Comparison of ENCODE assay signal across 30 cellular contexts in the genomic region with DNA sequence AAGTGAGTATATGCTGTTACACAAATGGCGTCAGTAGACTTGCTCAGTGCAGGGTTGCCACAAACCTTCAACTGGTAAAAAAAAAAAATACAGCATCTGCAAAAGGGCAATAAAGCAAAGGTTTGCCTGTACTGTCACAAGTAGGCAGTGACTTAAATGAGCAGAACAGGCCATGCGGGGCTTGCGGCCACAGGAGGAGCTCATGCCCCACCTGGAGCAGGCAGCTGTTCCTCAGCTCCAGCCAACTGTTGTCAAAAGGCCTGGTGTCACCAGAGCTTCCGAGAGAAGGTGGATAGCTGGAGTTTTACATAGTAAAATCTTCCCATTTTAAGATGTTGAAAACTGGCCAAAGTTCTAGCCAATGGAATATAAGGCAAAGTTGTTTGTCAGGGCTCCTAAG. TPM values are rescaled to one million over a fixed set of nuclear protein-coding genes. Genes with fewer than 3 reads are reported as not detected.
DNase-seq lines count a peak whose midpoint lies in the region; ATAC-seq and TF ChIP-seq lines count a peak whose summit lies in the region.
"Had no signal": no experiment of that assay in that cellular context is flagged by ENCODE, and none has a peak within 500 bp of the region (broad histone marks: within the 10 kb centered on the region; RNA-seq: fewer than 3 reads in every experiment).

No MANE protein-coding gene starts in this region.

- intact Hi-C loops in psoas muscle (cut with DNase I): loop anchor here in 1 of 2 donors (10.0 kb wide), 1 partner anchor 451 kb away; a partner anchor contains a TSS

- H3K4me3 Mint-ChIP-seq in endodermal cell: no peak overlapping the region
- H3K4me3 Mint-ChIP-seq: activated CD4-positive, alpha-beta T cell treated with anti-CD3 and anti-CD28 coated beads, Interleukin-2, amount 10 ng/mL, durations not matched to agents 24 days and 14 days; activated naive CD4-positive, alpha-beta T cell treated with anti-CD3 and anti-CD28 coated beads for 36 hours; CD4-positive, alpha-beta T cell had no signal

- H3K4me3 ChIP-seq in endodermal cell (ENCODE audit: low read length) (no peak overlapping the region), psoas muscle (no peak overlapping the region)
- H3K4me3 ChIP-seq: breast epithelium, colonic mucosa, SK-N-MC, skin epidermis had no signal

- H3K27me3 ChIP-seq in endodermal cell (ENCODE audit: control insufficient read depth, insufficient read depth, low read length, poor library complexity, severe bottlenecking) (peaks cover 8% of the 10 kb centered on the region), psoas muscle (ENCODE audit: insufficient read depth in 3 of 3, low read length in 2 of 3) (no peaks in the 10 kb centered on the region)
- H3K27me3 ChIP-seq: breast epithelium, colonic mucosa had no signal

- ATAC-seq in psoas muscle: peak; percentile 66 to 81 (median 72)

- H3K27ac ChIP-seq in endodermal cell (ENCODE audit: low read depth, low read length) (no peak overlapping the region), psoas muscle (no peak overlapping the region)
- H3K27ac ChIP-seq: breast epithelium, colonic mucosa, neutrophil, SK-N-MC, skin epidermis had no signal

- peaks cover 4% of the 10 kb centered on the region for H3K36me3 ChIP-seq in endodermal cell (ENCODE audit: control insufficient read depth, insufficient read depth, low read length)
- H3K36me3 ChIP-seq in psoas muscle (ENCODE audit: insufficient read depth in 1 of 2, low read depth in 1 of 2): no peaks in the 10 kb centered on the region
- H3K36me3 ChIP-seq: breast epithelium, colonic mucosa, neutrophil had no signal

- TF ChIP-seq CTCF in endodermal cell (conservative IDR thresholded peaks at IDR 0.05) (peak; percentile 58), psoas muscle (IDR thresholded peaks at IDR 0.05) (peak; percentile 17)

- no peak overlapping the region for H3K27ac Mint-ChIP-seq in endodermal cell
- H3K27ac Mint-ChIP-seq: activated CD4-positive, alpha-beta T cell treated with anti-CD3 and anti-CD28 coated beads, Interleukin-2, amount 10 ng/mL, durations not matched to agents 24 days and 14 days; activated naive CD4-positive, alpha-beta T cell treated with anti-CD3 and anti-CD28 coated beads for 36 hours; CD4-positive, alpha-beta T cell had no signal

- H3K4me1 Mint-ChIP-seq in endodermal cell: peaks cover 26% of the 10 kb centered on the region
- H3K4me1 Mint-ChIP-seq: activated CD4-positive, alpha-beta T cell treated with anti-CD3 and anti-CD28 coated beads, Interleukin-2, amount 10 ng/mL, durations not matched to agents 24 days and 14 days had no signal

- H3K9me3 ChIP-seq in endodermal cell (ENCODE audit: control insufficient read depth, low read length) (peaks cover 10% of the 10 kb centered on the region), psoas muscle (no peaks in the 10 kb centered on the region)
- H3K9me3 ChIP-seq: breast epithelium, colonic mucosa, neutrophil had no signal

- H3K9me3 Mint-ChIP-seq in endodermal cell: peaks cover 11% of the 10 kb centered on the region
- H3K9me3 Mint-ChIP-seq: activated CD4-positive, alpha-beta T cell treated with anti-CD3 and anti-CD28 coated beads, Interleukin-2, amount 10 ng/mL, durations not matched to agents 24 days and 14 days; activated naive CD4-positive, alpha-beta T cell treated with anti-CD3 and anti-CD28 coated beads for 36 hours; CD4-positive, alpha-beta T cell had no signal

- H3K36me3 Mint-ChIP-seq in endodermal cell (ENCODE audit: low read depth): peaks cover 16% of the 10 kb centered on the region

- H3K27me3 Mint-ChIP-seq in endodermal cell (ENCODE audit: insufficient read depth): peaks cover 15% of the 10 kb centered on the region

- DNase-seq in NCI-H146 (lab: John Stamatoyannopoulos, UW): peak; percentile 19
- no peak for DNase-seq in NCI-H146 treated with DMSO at 0.1 percent for 48 hours (lab: John Stamatoyannopoulos, UW; ENCODE audit: unreplicated experiment)
- peak; percentile 92 for DNase-seq in NCI-H2171 treated with DMSO at 0.1 percent for 48 hours (lab: John Stamatoyannopoulos, UW)
- peak; percentile 75 for DNase-seq in endodermal cell
- no peak for DNase-seq in psoas muscle
- DNase-seq in H4 (ENCODE audit: low spot score): no peak
- DNase-seq in NAMALWA (ENCODE audit: low spot score): no peak
- DNase-seq in activated naive CD4-positive, alpha-beta T cell (lab: John Stamatoyannopoulos, UW): no peak
- DNase-seq: 8988T; activated CD4-positive, alpha-beta T cell treated with anti-CD3 and anti-CD28 coated beads, Interleukin-2, amount 10 ng/mL, durations not matched to agents 24 days and 14 days; activated naive CD4-positive, alpha-beta T cell treated with anti-CD3 and anti-CD28 coated beads for 36 hours; activated T-cell treated with anti-CD3 and anti-CD28 coated beads, Interleukin-2, amount 50 U/mL, for 48 hours; amniotic stem cell; CD4-positive, alpha-beta T cell; colonic mucosa; DMS153; effector memory CD4-positive, alpha-beta T cell; GOT3; Kasumi-1; kidney; MV-4-11; NCI-H2029; NCI-H510A; stimulated activated CD4-positive, alpha-beta T cell treated with anti-CD3 and anti-CD28 coated beads, Interleukin-1b, Interleukin-23, amount 100 ng/mL, for 48 hours; T-helper 2 cell; trophoblast cell had no signal

- H3K9ac ChIP-seq in endodermal cell (ENCODE audit: extremely low read depth, low read length, poor library complexity, severe bottlenecking): no peak overlapping the region

- H3K4me1 ChIP-seq in endodermal cell (ENCODE audit: control insufficient read depth, insufficient read depth, low read length) (peaks cover 11% of the 10 kb centered on the region), psoas muscle (peaks cover 10% of the 10 kb centered on the region)
- H3K4me1 ChIP-seq: breast epithelium had no signal

- WGBS in endodermal cell (ENCODE audit: insufficient coverage in 1 of 2, insufficient read length in 1 of 2), 2 experiments: 85 to 91% methylated on average over 4 of the region's 4 CpGs
- WGBS in psoas muscle, 3 donors: 37 to 57% (median 47%) methylated on average over 4 of the region's 4 CpGs

RNA-seq across cellular contexts. Expression of a gene that starts 7.7 kb away (rescaled TPM):
- total RNA-seq in endodermal cell (10 to 100 TPM; 20.4 to 29.2 TPM), psoas muscle (1 to 10 TPM; 1.3 to 3.5 (median 2.1) TPM)
- polyA plus RNA-seq in endodermal cell (2013, experiment 1 of 2): 9.8 TPM
- 7.5 TPM for polyA plus RNA-seq in endodermal cell (2013, experiment 2 of 2)
- polyA plus RNA-seq in psoas muscle: 1 to 10 TPM in 1 of 3 donors, under 1 TPM in 2; 0.72 to 1.1 (median 0.90) TPM
- 1.8 and 2.4 TPM in 2 replicates for total RNA-seq in H4 (2014; rRNA removed; shearing (Covaris generic))

RNA-seq across cellular contexts. Expression of a gene that starts 8.6 kb away (rescaled TPM):
- total RNA-seq in endodermal cell: 10 to 100 TPM; 41.5 to 53.1 TPM
- 19.5 TPM for polyA plus RNA-seq in endodermal cell (2013, experiment 1 of 2)
- polyA plus RNA-seq in endodermal cell (2013, experiment 2 of 2): 13.9 TPM
- total RNA-seq in psoas muscle: 10 to 100 TPM; 11.4 to 17.9 (median 16.0) TPM
- 10 to 100 TPM in 1 of 3 donors, 1 to 10 TPM in 2; 2.6 to 17.0 (median 4.2) TPM for polyA plus RNA-seq in psoas muscle
- 17.6 and 22.3 TPM in 2 replicates for total RNA-seq in H4 (2014; rRNA removed; shearing (Covaris generic))

RNA-seq across cellular contexts. Expression of a gene that starts 20.9 kb away (rescaled TPM):
- total RNA-seq in endodermal cell: 10 to 100 TPM; 20.7 to 22.0 TPM
- polyA plus RNA-seq in endodermal cell (2013, experiment 1 of 2): 17.8 TPM
- polyA plus RNA-seq in endodermal cell (2013, experiment 2 of 2): 19.1 TPM
- 10 to 100 TPM in 1 of 4 donors, 1 to 10 TPM in 3; 7.8 to 10.1 (median 9.1) TPM for total RNA-seq in psoas muscle
- 10 to 100 TPM in 1 of 3 donors, 1 to 10 TPM in 2; 5.0 to 10.9 (median 7.7) TPM for polyA plus RNA-seq in psoas muscle
- total RNA-seq in H4 (2014; rRNA removed; shearing (Covaris generic)): 4.2 and 5.0 TPM in 2 replicates

Comparison
In these comparisons a context has a peak if more than half of its experiments do, and no peak if none do; other contexts are left out.
1. DNase-seq: peak in NCI-H146 (single experiment), NCI-H2171 treated with DMSO at 0.1 percent for 48 hours (single experiment) and endodermal cell (single experiment); none in NCI-H146 treated with DMSO at 0.1 percent for 48 hours (single experiment), psoas muscle (0 of 2), H4 (single experiment), NAMALWA (single experiment) and activated naive CD4-positive, alpha-beta T cell (0 of 4).